ENCODE assay signal across 8 cellular contexts in the genomic region with DNA sequence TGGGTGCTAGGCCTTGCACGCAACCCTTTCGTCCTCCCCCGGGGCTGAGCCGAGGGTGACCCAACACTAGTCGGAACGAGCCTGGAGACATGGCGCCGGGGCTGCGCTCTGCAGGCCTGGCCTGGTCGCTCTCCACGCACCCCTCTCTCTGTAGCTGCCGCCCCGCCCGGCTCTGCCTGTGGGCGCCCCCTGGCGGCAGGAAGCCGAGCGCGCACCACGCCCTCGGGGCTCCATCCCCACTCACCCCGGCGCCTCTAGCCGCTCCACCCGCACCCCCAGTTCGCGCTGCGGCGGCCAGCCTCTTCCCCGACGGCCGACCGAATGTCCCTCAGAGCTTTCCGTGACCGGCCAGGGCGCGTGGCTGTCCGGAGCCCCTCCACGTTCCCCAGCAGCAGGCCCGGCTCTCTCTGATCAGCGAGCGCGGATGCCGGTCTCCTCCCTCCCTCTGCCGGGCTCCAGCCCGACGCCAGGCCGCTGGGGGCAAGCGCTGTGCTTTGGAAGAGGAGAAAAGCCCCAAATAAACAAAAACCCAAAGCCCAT. TPM values are rescaled to one million over a fixed set of nuclear protein-coding genes. Genes with fewer than 3 reads are reported as not detected.
DNase-seq lines count a peak whose midpoint lies in the region; ATAC-seq lines count a peak whose summit lies in the region.

No MANE protein-coding gene starts in this region.

- H3K9ac ChIP-seq in HUES48 (ENCODE audit: low read depth, low read length) (0 out of 2 replicates have a peak overlapping the region, but pooled peaks have one; percentile 15), skeletal muscle tissue (ENCODE audit: low read depth in 1 of 3, low read length in 3 of 3) (no peak overlapping the region)

- no CpG with 5 or more reads among the region's 49 CpGs for whole genome bisulfite sequencing in iPS DF 6.9 (ENCODE audit: insufficient coverage, insufficient read length)

- H3K27me3 ChIP-seq in HUES48 (ENCODE audit: control insufficient read depth, insufficient read depth, low read length), result peaks cover 100% of the 10 kb centered on the region
- H3K27me3 ChIP-seq in iPS DF 6.9 (ENCODE audit: control insufficient read depth, insufficient read depth, low read length), result peaks cover 84% of the 10 kb centered on the region
- H3K27me3 ChIP-seq in skeletal muscle tissue (ENCODE audit: control insufficient read depth in 3 of 3, insufficient read depth in 3 of 3, low read length in 3 of 3), result peaks cover 90 to 95% (median 95%) of the 10 kb centered on the region in 3 donors

- peak; percentile 90 for ATAC-seq in GM21526 (IDR thresholded peaks at IDR 0.05; ENCODE audit: low FRiP score, unreplicated experiment)

- H3K4me3 ChIP-seq in HUES48 (ENCODE audit: low read depth, low read length) (peak overlapping the region; percentile 60), iPS DF 6.9 (ENCODE audit: low read length) (peak overlapping the region; percentile 50; the same call in 1 of the 2 replicates), skeletal muscle tissue (ENCODE audit: low read length in 3 of 3) (peak overlapping the region; percentile 29 to 51 (median 46))

- H3K9me3 ChIP-seq in HUES48 (ENCODE audit: control insufficient read depth, insufficient read depth, low read length), result no peaks in the 10 kb centered on the region
- H3K9me3 ChIP-seq in iPS DF 6.9 (ENCODE audit: control insufficient read depth, insufficient read depth, low read length), result no peaks in the 10 kb centered on the region
- no peaks in the 10 kb centered on the region for H3K9me3 ChIP-seq in skeletal muscle tissue (ENCODE audit: control insufficient read depth in 3 of 3, low read length in 3 of 3)

- no peaks in the 10 kb centered on the region for H3K36me3 ChIP-seq in HUES48 (ENCODE audit: control insufficient read depth, insufficient read depth, low read length)
- no peaks in the 10 kb centered on the region for H3K36me3 ChIP-seq in iPS DF 6.9 (ENCODE audit: control insufficient read depth, insufficient read depth, low read length)
- H3K36me3 ChIP-seq in skeletal muscle tissue (ENCODE audit: control insufficient read depth in 3 of 3, insufficient read depth in 3 of 3, low read length in 3 of 3), result no peaks in the 10 kb centered on the region

- DNase-seq in EH (ENCODE audit: low read depth) (peak; percentile 43), T-helper 22 cell (ENCODE audit: low read depth) (peak; percentile 21), astrocyte of the hippocampus (ENCODE audit: low read depth, low spot score) (peak; percentile 75), iPS DF 6.9 (ENCODE audit: low read depth, low spot score) (no peak), ureter (ENCODE audit: low spot score) (no peak)

- H3K27ac ChIP-seq in HUES48 (ENCODE audit: low read depth, low read length), result no peak overlapping the region
- no peak overlapping the region for H3K27ac ChIP-seq in iPS DF 6.9 (ENCODE audit: low read length)
- no peak overlapping the region for H3K27ac ChIP-seq in skeletal muscle tissue (ENCODE audit: low read depth, low read length)

- peaks cover 18% of the 10 kb centered on the region for H3K4me1 ChIP-seq in HUES48 (ENCODE audit: control insufficient read depth, insufficient read depth, low read length)
- H3K4me1 ChIP-seq in iPS DF 6.9 (ENCODE audit: control insufficient read depth, insufficient read depth, low read length), result peaks cover 3% of the 10 kb centered on the region
- peaks cover 10 to 14% (median 13%) of the 10 kb centered on the region in 3 donors for H3K4me1 ChIP-seq in skeletal muscle tissue (ENCODE audit: control insufficient read depth in 3 of 3, insufficient read depth in 3 of 3, low read length in 3 of 3)

RNA-seq across cellular contexts. Expression of a gene that starts 29.1 kb away (rescaled TPM):
- total RNA-seq in skeletal muscle tissue (not detected), ureter (not detected)

RNA-seq across cellular contexts. Expression of a gene that starts 30.1 kb away (rescaled TPM):
- not detected for total RNA-seq in skeletal muscle tissue
- total RNA-seq in ureter, result not detected

Comparison
In these comparisons a context has a peak if more than half of its experiments do, and no peak if none do; other contexts are left out.
1. DNase-seq: peak in EH (single experiment), T-helper 22 cell (single experiment) and astrocyte of the hippocampus (single experiment); none in iPS DF 6.9 (single experiment) and ureter (single experiment).
2. Peak in every context shown above with its lines, with median percentiles within 50 percentile points of each other: H3K4me3 ChIP-seq.